Comparison of ENCODE assay signal across 24 cellular contexts in genomic region chr15:100908466-100908865, GRCh38. TPM values are rescaled to one million over a fixed set of nuclear protein-coding genes. Genes with fewer than 3 reads are reported as not detected.
"Had no signal": no experiment of that assay in that cellular context is flagged by ENCODE, and none has a peak within 500 bp of the region (broad histone marks: within the 10 kb centered on the region; RNA-seq: fewer than 3 reads in every experiment).

No MANE protein-coding gene starts in this region.

- H3K4me1 ChIP-seq: left ventricle myocardium inferior, tibial artery, upper lobe of right lung had no signal

- H3K4me3 ChIP-seq: heart left ventricle, left ventricle myocardium inferior, lung, pancreas, prostate gland, sigmoid colon, spleen, suprapubic skin, thoracic aorta, tibial artery, upper lobe of right lung had no signal

- H3K36me3 ChIP-seq: heart left ventricle, left ventricle myocardium inferior, neutrophil, prostate gland, spleen, suprapubic skin, thoracic aorta, upper lobe of right lung had no signal

- H3K27me3 ChIP-seq: heart left ventricle, neutrophil, pancreas, sigmoid colon, suprapubic skin, upper lobe of right lung had no signal

- FAIRE-seq: islet of Langerhans, pancreas, small intestine, urothelium cell line had no signal

- DNase-seq: heart left ventricle; hypothalamus; immature natural killer cell; left ventricle myocardium inferior; naive thymus-derived CD8-positive, alpha-beta T cell; pancreas; posterior cingulate gyrus; retina; small intestine; spleen; stimulated activated CD4-positive, alpha-beta T cell treated with anti-CD3 and anti-CD28 coated beads, Interleukin-4, amount 100 ng/mL, for 24 hours; stimulated activated naive CD4-positive, alpha-beta T cell; tibial artery; trophoblast cell; upper lobe of right lung had no signal

- H3K27ac ChIP-seq: heart left ventricle, left ventricle myocardium inferior, neutrophil, pancreas, sigmoid colon, spleen, suprapubic skin, thoracic aorta, tibial artery, upper lobe of right lung had no signal

- ATAC-seq: heart left ventricle; naive thymus-derived CD8-positive, alpha-beta T cell; pancreas; stimulated activated effector memory CD8-positive, alpha-beta T cell treated with anti-CD3 and anti-CD28 coated beads, Interleukin-12 subunit alpha, Interleukin-12 subunit beta, amount 100 ng/mL, for 72 hours; upper lobe of right lung had no signal

- H3K9me3 ChIP-seq: neutrophil, pancreas, prostate gland, sigmoid colon, suprapubic skin, thoracic aorta, tibial artery, upper lobe of right lung had no signal

RNA-seq across cellular contexts. Expression of gene LRRK1, which starts 10.7 kb away (rescaled TPM):
- polyA plus RNA-seq: naive thymus-derived CD8-positive, alpha-beta T cell had no signal

RNA-seq across cellular contexts. Expression of gene ALDH1A3, which starts 28.8 kb away (rescaled TPM):
- total RNA-seq: naive thymus-derived CD8-positive, alpha-beta T cell had no signal
- polyA plus RNA-seq: immature natural killer cell; naive thymus-derived CD8-positive, alpha-beta T cell had no signal
